In genomic region chr10:78981970-78982281, GRCh38 we compare ENCODE assay signal across 1 cellular context.
A peak's percentile ranks its signal among the peaks of the same experiment; 100 is the strongest.
TF ChIP-seq lines count a peak whose summit lies in the region.

No MANE protein-coding gene starts in this region.

TF ChIP-seq in H1, 55 proteins besides CTCF, POLR2A, EP300 and RAD21 (continued from another document):
- TF ChIP-seq EZH2 (IDR thresholded peaks at IDR 0.05; ENCODE audit: low read depth, low read length, severe bottlenecking) (no peak), SAP30 (IDR thresholded peaks at IDR 0.05; ENCODE audit: insufficient read depth, insufficient replicate concordance, low read length) (no peak), BRCA1 (IDR thresholded peaks at IDR 0.05; ENCODE audit: low read depth, low read length) (no peak), E2F6 (IDR thresholded peaks at IDR 0.05) (no peak), EGR1 (IDR thresholded peaks at IDR 0.05; ENCODE audit: borderline replicate concordance, low read depth, low read length) (no peak), SIX5 (IDR thresholded peaks at IDR 0.05; ENCODE audit: low read depth, low read length) (no peak), CREB1 (IDR thresholded peaks at IDR 0.05) (0 out of 2 replicates have a peak, but pooled peaks have one; percentile 13), SIN3A (conservative IDR thresholded peaks at IDR 0.05 in 1 of 2, IDR thresholded peaks at IDR 0.05 in 1 of 2; ENCODE audit: low read depth in 1 of 2, low read length in 2 of 2) (no peak), MAX (IDR thresholded peaks at IDR 0.05) (peak; percentile 11; the same call in 1 of the 2 replicates), CBX8 (IDR thresholded peaks at IDR 0.05; ENCODE audit: borderline replicate concordance, low read depth, low read length) (no peak), POU5F1 (IDR thresholded peaks at IDR 0.05; ENCODE audit: low read depth, low read length) (no peak)
TF ChIP-seq in H1: peak in this region for 3.
